Comparison of ENCODE assay signal across 17 cellular contexts in genomic region chr20:23995287-23995686, GRCh38. TPM values are rescaled to one million over a fixed set of nuclear protein-coding genes. Genes with fewer than 3 reads are reported as not detected.
"Had no signal": no experiment of that assay in that cellular context is flagged by ENCODE, and none has a peak within 500 bp of the region (broad histone marks: within the 10 kb centered on the region; RNA-seq: fewer than 3 reads in every experiment).

No MANE protein-coding gene starts in this region.

RNA-seq across cellular contexts. Expression of gene GGTLC1, which starts 6.7 kb away (rescaled TPM):
- total RNA-seq: naive thymus-derived CD8-positive, alpha-beta T cell; natural killer cell treated with Interleukin-12 subunit alpha and Interleukin-12 subunit beta and Interleukin-15 and Interleukin-18, amount 100 ng/mL, for 72 hours; neural crest cell; omental fat pad; osteocyte; posterior vena cava; psoas muscle; renal cortical epithelial cell; right cardiac atrium; sciatic nerve; smooth muscle cell; spleen; suprapubic skin; transverse colon; urinary bladder; uterus had no signal
- polyA plus RNA-seq: naive thymus-derived CD8-positive, alpha-beta T cell; psoas muscle; right cardiac atrium; smooth muscle cell; spleen; thymus; urinary bladder had no signal
